Comparison of ENCODE assay signal across 20 cellular contexts in genomic region chr11:27085115-27085514, GRCh38. TPM values are rescaled to one million over a fixed set of nuclear protein-coding genes. Genes with fewer than 3 reads are reported as not detected.
DNase-seq lines count a peak whose midpoint lies in the region; ATAC-seq, FAIRE-seq and TF ChIP-seq lines count a peak whose summit lies in the region.
"Had no signal": no experiment of that assay in that cellular context is flagged by ENCODE, and none has a peak within 500 bp of the region (broad histone marks: within the 10 kb centered on the region; RNA-seq: fewer than 3 reads in every experiment).

No MANE protein-coding gene starts in this region.

- FAIRE-seq in small intestine (lab: Jason Lieb, UNC): no peak
- FAIRE-seq: GM12891 had no signal

- H3K4me1 Mint-ChIP-seq in chondrocyte (ENCODE audit: low read depth) (peaks cover 54% of the 10 kb centered on the region), mesothelial cell of epicardium (peaks cover 21% of the 10 kb centered on the region)

- peak overlapping the region; percentile 44 for H3K27ac ChIP-seq in RWPE2 (ENCODE audit: poor library complexity, severe bottlenecking)
- H3K27ac ChIP-seq in small intestine (ENCODE audit: low read depth in 1 of 2, low read length in 1 of 2): no peak overlapping the region
- H3K27ac ChIP-seq: BLaER1, GM23248 had no signal

- no peaks in the 10 kb centered on the region for H3K36me3 ChIP-seq in RWPE2 (ENCODE audit: low read depth)
- H3K36me3 ChIP-seq in small intestine (ENCODE audit: control insufficient read depth in 2 of 2, insufficient read depth in 2 of 2, low read length in 2 of 2): no peaks in the 10 kb centered on the region
- H3K36me3 ChIP-seq: BLaER1 had no signal

- CTCF ChIA-PET in HEK293T (lab: Yijun Ruan, JAX): no interaction called here

- peaks cover 6% of the 10 kb centered on the region for H3K36me3 Mint-ChIP-seq in chondrocyte (ENCODE audit: low read depth)
- peaks cover 6% of the 10 kb centered on the region for H3K36me3 Mint-ChIP-seq in mesothelial cell of epicardium
- H3K36me3 Mint-ChIP-seq: CD8-positive, alpha-beta T cell had no signal

- H3K4me3 Mint-ChIP-seq in chondrocyte (ENCODE audit: unreplicated experiment) (no peak overlapping the region), mesothelial cell of epicardium (no peak overlapping the region)
- H3K4me3 Mint-ChIP-seq: CD8-positive, alpha-beta T cell had no signal

- DNase-seq in RWPE2 (ENCODE audit: low spot score) (no peak), chondrocyte (ENCODE audit: low spot score) (no peak), mesothelial cell of epicardium (ENCODE audit: low spot score in 2 of 2, unreplicated experiment in 2 of 2) (no peak), small intestine (no peak), NCI-H2196 treated with DMSO at 0.1 percent for 48 hours (lab: John Stamatoyannopoulos, UW; ENCODE audit: unreplicated experiment) (no peak), HEK293T (ENCODE audit: extremely low spot score) (no peak)
- DNase-seq in stimulated activated naive CD4-positive, alpha-beta T cell treated with Interleukin-2 at 50 U/mL for 16 hours (lab: John Stamatoyannopoulos, UW): no peak
- DNase-seq: CD8-positive, alpha-beta T cell; HCEC 1CT; Kasumi-1; NCI-H1105; NCI-H2081; NCI-H2171 treated with DMSO at 0.1 percent for 48 hours; NCI-H510A; NCI-H774; RPMI8226 had no signal

- no peaks in the 10 kb centered on the region for H3K27me3 ChIP-seq in RWPE2 (ENCODE audit: insufficient read depth, poor library complexity, severe bottlenecking)
- no peaks in the 10 kb centered on the region for H3K27me3 ChIP-seq in small intestine (ENCODE audit: control insufficient read depth in 2 of 2, insufficient read depth in 2 of 2, low read length in 2 of 2)
- H3K27me3 ChIP-seq: BLaER1 had no signal

- ATAC-seq in RWPE2 (ENCODE audit: low read depth): peak; percentile 42; the same call in 1 of the 3 replicates
- ATAC-seq: CD8-positive, alpha-beta T cell had no signal

- H3K27me3 Mint-ChIP-seq in chondrocyte (ENCODE audit: low read depth) (no peaks in the 10 kb centered on the region), mesothelial cell of epicardium (ENCODE audit: low read depth) (peaks cover 6% of the 10 kb centered on the region)

- TF ChIP-seq CTCF in RWPE2 (IDR thresholded peaks at IDR 0.05; ENCODE audit: poor library complexity, severe bottlenecking): no peak
- no peak for TF ChIP-seq CTCF in chondrocyte (IDR thresholded peaks at IDR 0.05)
- no peak for TF ChIP-seq CTCF in mesothelial cell of epicardium (IDR thresholded peaks at IDR 0.05; ENCODE audit: unreplicated experiment)

- H3K27ac Mint-ChIP-seq in chondrocyte (ENCODE audit: unreplicated experiment) (peak overlapping the region; percentile 69), mesothelial cell of epicardium (peak overlapping the region; percentile 71)
- H3K27ac Mint-ChIP-seq: CD8-positive, alpha-beta T cell had no signal

- POLR2A ChIA-PET in HEK293T (lab: Yijun Ruan, JAX): no interaction called here

- WGBS in small intestine, 3 donors: 68 to 89% (median 74%) methylated on average over 1 of the region's 1 CpG

- H3K9me3 ChIP-seq in RWPE2 (ENCODE audit: severe bottlenecking): no peaks in the 10 kb centered on the region
- no peaks in the 10 kb centered on the region for H3K9me3 ChIP-seq in small intestine (ENCODE audit: control insufficient read depth, low read depth)

- peaks cover 8% of the 10 kb centered on the region for H3K9me3 Mint-ChIP-seq in chondrocyte (ENCODE audit: low read depth)
- H3K9me3 Mint-ChIP-seq in mesothelial cell of epicardium: peaks cover 8% of the 10 kb centered on the region

- H3K4me1 ChIP-seq in RWPE2 (ENCODE audit: insufficient read depth, poor library complexity, severe bottlenecking): peaks cover 31% of the 10 kb centered on the region
- H3K4me1 ChIP-seq in small intestine (ENCODE audit: control insufficient read depth in 2 of 2, insufficient read depth in 1 of 2, low read depth in 1 of 2, low read length in 1 of 2): no peaks in the 10 kb centered on the region
- H3K4me1 ChIP-seq: BLaER1 had no signal

- H3K4me3 ChIP-seq in RWPE2 (ENCODE audit: severe bottlenecking): no peak overlapping the region
- H3K4me3 ChIP-seq in small intestine (ENCODE audit: low read depth in 1 of 2, low read length in 2 of 2): no peak overlapping the region
- H3K4me3 ChIP-seq: BLaER1, GM23248 had no signal

TF ChIP-seq in HEK293T, 16 proteins besides CTCF, POLR2A, EP300 and RAD21:
- no peak for TF ChIP-seq SP1 (IDR thresholded peaks at IDR 0.05)

RNA-seq across cellular contexts. Expression of gene BBOX1, which starts 44.5 kb away (rescaled TPM):
- total RNA-seq in chondrocyte (0.51 to 4.2 TPM (median 0.90 TPM) in 3 replicates), mesothelial cell of epicardium (0.16 TPM in 1 of 3 replicates, not detected in the others)
- polyA plus RNA-seq in small intestine: not detected
- total RNA-seq: A673; CD8-positive, alpha-beta T cell; GM23248 had no signal
